Comparison of ENCODE assay signal across 1 cellular context in the genomic region with DNA sequence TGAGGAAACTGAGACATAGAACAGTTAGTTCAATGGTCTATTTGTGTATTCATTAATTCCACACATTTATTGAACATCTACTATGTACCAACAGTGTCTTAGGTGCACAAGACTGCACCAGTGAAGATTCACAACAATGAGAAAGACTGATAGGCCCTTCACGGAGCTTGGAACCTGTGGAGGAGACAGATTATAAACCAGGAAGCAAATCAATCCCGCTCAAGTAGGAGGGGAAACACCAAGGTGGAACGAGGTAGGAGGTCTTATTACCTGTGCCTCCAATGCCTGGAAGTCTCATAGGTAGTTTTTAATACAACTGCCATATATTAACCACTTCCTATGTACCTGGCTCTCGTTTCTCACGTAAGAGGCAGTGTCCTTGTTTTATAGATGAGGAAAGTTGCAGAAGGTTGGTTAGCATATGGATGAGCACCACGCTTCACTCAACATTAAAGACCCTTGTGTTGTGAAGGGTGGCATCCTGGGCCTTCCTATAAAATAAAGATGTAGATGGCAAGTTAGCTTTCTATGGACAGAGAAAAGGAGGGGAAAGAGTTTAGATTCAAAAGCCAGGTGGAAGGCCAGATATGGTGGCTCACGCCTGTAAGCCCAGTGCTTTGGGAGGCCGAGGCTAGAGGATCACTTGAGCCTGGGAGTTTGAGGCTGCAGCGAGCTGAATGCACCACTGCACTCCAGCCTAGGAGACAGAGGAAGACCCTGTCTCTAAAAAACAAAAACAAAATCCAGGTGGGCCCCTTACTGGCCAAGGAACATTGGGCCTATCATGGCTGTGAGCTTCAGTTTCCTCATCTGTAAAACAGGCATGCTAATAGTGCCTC.
A peak's percentile ranks its signal among the peaks of the same experiment; 100 is the strongest.
TF ChIP-seq lines count a peak whose summit lies in the region.

No MANE protein-coding gene starts in this region.

TF ChIP-seq in HepG2, 621 proteins besides CTCF, POLR2A, EP300 and RAD21 (continued from another document):
- TF ChIP-seq, protein P1, sequence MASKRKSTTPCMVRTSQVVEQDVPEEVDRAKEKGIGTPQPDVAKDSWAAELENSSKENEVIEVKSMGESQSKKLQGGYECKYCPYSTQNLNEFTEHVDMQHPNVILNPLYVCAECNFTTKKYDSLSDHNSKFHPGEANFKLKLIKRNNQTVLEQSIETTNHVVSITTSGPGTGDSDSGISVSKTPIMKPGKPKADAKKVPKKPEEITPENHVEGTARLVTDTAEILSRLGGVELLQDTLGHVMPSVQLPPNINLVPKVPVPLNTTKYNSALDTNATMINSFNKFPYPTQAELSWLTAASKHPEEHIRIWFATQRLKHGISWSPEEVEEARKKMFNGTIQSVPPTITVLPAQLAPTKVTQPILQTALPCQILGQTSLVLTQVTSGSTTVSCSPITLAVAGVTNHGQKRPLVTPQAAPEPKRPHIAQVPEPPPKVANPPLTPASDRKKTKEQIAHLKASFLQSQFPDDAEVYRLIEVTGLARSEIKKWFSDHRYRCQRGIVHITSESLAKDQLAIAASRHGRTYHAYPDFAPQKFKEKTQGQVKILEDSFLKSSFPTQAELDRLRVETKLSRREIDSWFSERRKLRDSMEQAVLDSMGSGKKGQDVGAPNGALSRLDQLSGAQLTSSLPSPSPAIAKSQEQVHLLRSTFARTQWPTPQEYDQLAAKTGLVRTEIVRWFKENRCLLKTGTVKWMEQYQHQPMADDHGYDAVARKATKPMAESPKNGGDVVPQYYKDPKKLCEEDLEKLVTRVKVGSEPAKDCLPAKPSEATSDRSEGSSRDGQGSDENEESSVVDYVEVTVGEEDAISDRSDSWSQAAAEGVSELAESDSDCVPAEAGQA (IDR thresholded peaks at IDR 0.05; ENCODE audit: low read depth) = 0 out of 2 replicates have a peak, but pooled peaks have one; percentile 45
- TF ChIP-seq, protein P1 (CRISPR knock-in tag; IDR thresholded peaks at IDR 0.05; ENCODE audit: borderline replicate concordance) = no peak
- TF ChIP-seq, protein P2, sequence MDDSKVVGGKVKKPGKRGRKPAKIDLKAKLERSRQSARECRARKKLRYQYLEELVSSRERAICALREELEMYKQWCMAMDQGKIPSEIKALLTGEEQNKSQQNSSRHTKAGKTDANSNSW (CRISPR knock-in tag; IDR thresholded peaks at IDR 0.05; ENCODE audit: borderline replicate concordance) = no peak
- peak; percentile 67; the same call in 1 of the 2 replicates for TF ChIP-seq SP4 (CRISPR knock-in tag; IDR thresholded peaks at IDR 0.05)
- TF ChIP-seq MEIS1 (CRISPR knock-in tag; IDR thresholded peaks at IDR 0.05; ENCODE audit: borderline replicate concordance) = no peak
- TF ChIP-seq, protein P3, sequence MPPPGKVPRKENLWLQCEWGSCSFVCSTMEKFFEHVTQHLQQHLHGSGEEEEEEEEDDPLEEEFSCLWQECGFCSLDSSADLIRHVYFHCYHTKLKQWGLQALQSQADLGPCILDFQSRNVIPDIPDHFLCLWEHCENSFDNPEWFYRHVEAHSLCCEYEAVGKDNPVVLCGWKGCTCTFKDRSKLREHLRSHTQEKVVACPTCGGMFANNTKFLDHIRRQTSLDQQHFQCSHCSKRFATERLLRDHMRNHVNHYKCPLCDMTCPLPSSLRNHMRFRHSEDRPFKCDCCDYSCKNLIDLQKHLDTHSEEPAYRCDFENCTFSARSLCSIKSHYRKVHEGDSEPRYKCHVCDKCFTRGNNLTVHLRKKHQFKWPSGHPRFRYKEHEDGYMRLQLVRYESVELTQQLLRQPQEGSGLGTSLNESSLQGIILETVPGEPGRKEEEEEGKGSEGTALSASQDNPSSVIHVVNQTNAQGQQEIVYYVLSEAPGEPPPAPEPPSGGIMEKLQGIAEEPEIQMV (CRISPR knock-in tag; IDR thresholded peaks at IDR 0.05; ENCODE audit: low read depth) = no peak
- 0 out of 2 replicates have a peak, but pooled peaks have one; percentile 34 for TF ChIP-seq TARDBP (CRISPR knock-in tag; IDR thresholded peaks at IDR 0.05)
- 0 out of 2 replicates have a peak, but pooled peaks have one; percentile 17 for TF ChIP-seq HOXA3 (CRISPR knock-in tag; IDR thresholded peaks at IDR 0.05)
- TF ChIP-seq ZNF501 (CRISPR knock-in tag; IDR thresholded peaks at IDR 0.05) = no peak
- no peak for TF ChIP-seq ZNF563 (CRISPR knock-in tag; IDR thresholded peaks at IDR 0.05)
- TF ChIP-seq NCOA1 (CRISPR knock-in tag; IDR thresholded peaks at IDR 0.05) = peak; percentile 93
- no peak for TF ChIP-seq SMAD9 (CRISPR knock-in tag; IDR thresholded peaks at IDR 0.05)
- TF ChIP-seq, protein P4, sequence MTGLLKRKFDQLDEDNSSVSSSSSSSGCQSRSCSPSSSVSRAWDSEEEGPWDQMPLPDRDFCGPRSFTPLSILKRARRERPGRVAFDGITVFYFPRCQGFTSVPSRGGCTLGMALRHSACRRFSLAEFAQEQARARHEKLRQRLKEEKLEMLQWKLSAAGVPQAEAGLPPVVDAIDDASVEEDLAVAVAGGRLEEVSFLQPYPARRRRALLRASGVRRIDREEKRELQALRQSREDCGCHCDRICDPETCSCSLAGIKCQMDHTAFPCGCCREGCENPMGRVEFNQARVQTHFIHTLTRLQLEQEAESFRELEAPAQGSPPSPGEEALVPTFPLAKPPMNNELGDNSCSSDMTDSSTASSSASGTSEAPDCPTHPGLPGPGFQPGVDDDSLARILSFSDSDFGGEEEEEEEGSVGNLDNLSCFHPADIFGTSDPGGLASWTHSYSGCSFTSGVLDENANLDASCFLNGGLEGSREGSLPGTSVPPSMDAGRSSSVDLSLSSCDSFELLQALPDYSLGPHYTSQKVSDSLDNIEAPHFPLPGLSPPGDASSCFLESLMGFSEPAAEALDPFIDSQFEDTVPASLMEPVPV (CRISPR knock-in tag; IDR thresholded peaks at IDR 0.05) = peak; percentile 29; the same call in 1 of the 2 replicates
- TF ChIP-seq, protein P5, sequence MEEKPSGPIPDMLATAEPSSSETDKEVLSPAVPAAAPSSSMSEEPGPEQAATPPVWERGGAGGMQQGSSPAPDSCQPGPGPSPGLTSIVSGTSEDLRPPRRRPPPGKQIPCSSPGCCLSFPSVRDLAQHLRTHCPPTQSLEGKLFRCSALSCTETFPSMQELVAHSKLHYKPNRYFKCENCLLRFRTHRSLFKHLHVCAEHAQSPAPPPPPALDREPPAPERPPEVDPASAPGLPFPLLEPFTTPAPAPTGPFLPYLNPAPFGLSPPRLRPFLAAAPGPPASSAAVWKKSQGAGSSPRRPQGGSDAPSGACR (CRISPR knock-in tag; IDR thresholded peaks at IDR 0.05) = 0 out of 2 replicates have a peak, but pooled peaks have one; percentile 61
- TF ChIP-seq TCF12 (IDR thresholded peaks at IDR 0.05) = no peak
- no peak for TF ChIP-seq TCF12 (CRISPR knock-in tag; IDR thresholded peaks at IDR 0.05)
- TF ChIP-seq POLR2AphosphoS2 (IDR thresholded peaks at IDR 0.05; ENCODE audit: low read depth, low read length) = no peak
- 0 out of 2 replicates have a peak, but pooled peaks have one; percentile 39 for TF ChIP-seq AHR (CRISPR knock-in tag; IDR thresholded peaks at IDR 0.05)
- TF ChIP-seq PCBP2 (optimal IDR thresholded peaks at IDR 0.05; ENCODE audit: low read depth, low read length, poor library complexity, severe bottlenecking) = no peak
- TF ChIP-seq CHCHD3 (CRISPR knock-in tag; IDR thresholded peaks at IDR 0.05) = 0 out of 2 replicates have a peak, but pooled peaks have one; percentile 59
- 0 out of 2 replicates have a peak, but pooled peaks have one; percentile 13 for TF ChIP-seq MTF2 (CRISPR knock-in tag; IDR thresholded peaks at IDR 0.05; ENCODE audit: borderline replicate concordance)
- TF ChIP-seq, protein P6, sequence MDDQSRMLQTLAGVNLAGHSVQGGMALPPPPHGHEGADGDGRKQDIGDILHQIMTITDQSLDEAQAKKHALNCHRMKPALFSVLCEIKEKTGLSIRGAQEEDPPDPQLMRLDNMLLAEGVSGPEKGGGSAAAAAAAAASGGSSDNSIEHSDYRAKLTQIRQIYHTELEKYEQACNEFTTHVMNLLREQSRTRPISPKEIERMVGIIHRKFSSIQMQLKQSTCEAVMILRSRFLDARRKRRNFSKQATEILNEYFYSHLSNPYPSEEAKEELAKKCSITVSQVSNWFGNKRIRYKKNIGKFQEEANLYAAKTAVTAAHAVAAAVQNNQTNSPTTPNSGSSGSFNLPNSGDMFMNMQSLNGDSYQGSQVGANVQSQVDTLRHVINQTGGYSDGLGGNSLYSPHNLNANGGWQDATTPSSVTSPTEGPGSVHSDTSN (CRISPR knock-in tag; IDR thresholded peaks at IDR 0.05; ENCODE audit: borderline replicate concordance) = no peak
- TF ChIP-seq PLRG1 (conservative IDR thresholded peaks at IDR 0.05) = no peak
- TF ChIP-seq, protein P7, sequence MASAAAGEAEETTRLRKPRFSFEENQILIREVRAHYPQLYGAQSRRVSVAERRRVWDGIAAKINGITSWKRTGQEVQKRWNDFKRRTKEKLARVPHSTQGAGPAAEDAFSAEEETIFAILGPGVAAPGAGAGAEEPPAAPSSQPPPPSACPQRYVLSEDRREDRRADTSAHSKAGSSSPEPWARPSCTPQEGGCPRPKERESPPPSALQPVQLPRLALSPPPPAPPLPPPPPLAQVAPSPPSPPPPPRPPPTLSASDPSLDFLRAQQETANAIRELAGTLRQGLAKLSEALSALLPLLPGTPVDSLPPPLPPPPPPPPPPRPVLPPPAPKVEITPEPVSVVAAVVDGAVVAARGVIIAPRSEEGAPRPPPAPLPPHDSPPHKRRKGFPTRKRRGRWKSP (CRISPR knock-in tag; IDR thresholded peaks at IDR 0.05) = no peak
- TF ChIP-seq ZNF878 (CRISPR knock-in tag; IDR thresholded peaks at IDR 0.05) = no peak
- TF ChIP-seq, protein P8, sequence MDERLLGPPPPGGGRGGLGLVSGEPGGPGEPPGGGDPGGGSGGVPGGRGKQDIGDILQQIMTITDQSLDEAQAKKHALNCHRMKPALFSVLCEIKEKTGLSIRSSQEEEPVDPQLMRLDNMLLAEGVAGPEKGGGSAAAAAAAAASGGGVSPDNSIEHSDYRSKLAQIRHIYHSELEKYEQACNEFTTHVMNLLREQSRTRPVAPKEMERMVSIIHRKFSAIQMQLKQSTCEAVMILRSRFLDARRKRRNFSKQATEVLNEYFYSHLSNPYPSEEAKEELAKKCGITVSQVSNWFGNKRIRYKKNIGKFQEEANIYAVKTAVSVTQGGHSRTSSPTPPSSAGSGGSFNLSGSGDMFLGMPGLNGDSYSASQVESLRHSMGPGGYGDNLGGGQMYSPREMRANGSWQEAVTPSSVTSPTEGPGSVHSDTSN (CRISPR knock-in tag; IDR thresholded peaks at IDR 0.05) = no peak
- no peak for TF ChIP-seq KDM5A (IDR thresholded peaks at IDR 0.05; ENCODE audit: borderline replicate concordance, low read length)
- TF ChIP-seq CENPT (CRISPR knock-in tag; IDR thresholded peaks at IDR 0.05; ENCODE audit: low read depth) = no peak
- no peak for TF ChIP-seq GTF3A (CRISPR knock-in tag; conservative IDR thresholded peaks at IDR 0.05)
- TF ChIP-seq TOE1 (CRISPR knock-in tag; IDR thresholded peaks at IDR 0.05) = 0 out of 2 replicates have a peak, but pooled peaks have one; percentile 2
- TF ChIP-seq TGIF2 (CRISPR knock-in tag; IDR thresholded peaks at IDR 0.05) = 0 out of 2 replicates have a peak, but pooled peaks have one; percentile 31
- TF ChIP-seq ZFP1 (CRISPR knock-in tag; IDR thresholded peaks at IDR 0.05) = no peak
- TF ChIP-seq FOXO1 (CRISPR knock-in tag; IDR thresholded peaks at IDR 0.05) = no peak
TF ChIP-seq in HepG2: peak in this region for 23.
